ENCODE assay signal across 24 cellular contexts in the genomic region with DNA sequence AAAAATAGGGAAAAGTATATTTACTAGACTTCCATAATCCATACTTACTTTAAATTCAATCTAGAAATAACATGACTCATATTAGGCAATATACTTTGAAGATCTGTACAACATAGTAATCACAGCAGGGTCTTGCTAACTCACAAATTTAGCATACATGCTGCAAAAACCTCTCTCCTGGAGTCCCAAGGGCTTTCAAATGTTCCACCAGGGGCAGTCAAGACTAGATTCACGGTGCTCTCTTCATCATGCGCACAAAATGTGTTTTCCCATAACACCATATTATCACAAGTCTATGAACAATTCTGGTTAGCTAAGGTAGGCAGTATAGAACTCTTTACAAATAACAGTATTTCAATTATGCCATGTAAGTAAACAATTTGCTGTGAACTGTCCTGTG.
"Had no signal": no experiment of that assay in that cellular context is flagged by ENCODE, and none has a peak within 500 bp of the region (broad histone marks: within the 10 kb centered on the region; RNA-seq: fewer than 3 reads in every experiment).

No MANE protein-coding gene starts in this region.

- H3K9me3 Mint-ChIP-seq: activated T-cell treated with anti-CD3 and anti-CD28 coated beads, Interleukin-2, amount 50 U/mL, for 24 hours; activated T-helper 2 cell treated with anti-CD3 and anti-CD28 coated beads, Interferon-gamma antibody, Interleukin-2, Interleukin-4, amounts not matched to agents 10 μg/mL and 5 μg/mL and 100 μg/mL, durations not matched to agents 14 hours and 24 hours and 36 hours; dendritic cell treated with granulocyte-macrophage colony-stimulating factor and Interleukin-4, amounts not matched to agents 40 ng/mL and 50 ng/mL, for 4 days; nephron progenitor cell; stimulated activated naive B cell treated with anti-CD40 and anti-IgM and Interleukin-4, amounts not matched to agents 10 μg/mL and 1 μg/mL and 100 μg/mL, for 72 hours; T-helper 2 cell treated with Interferon-gamma antibody and Interleukin-4, amounts not matched to agents 5 μg/mL and 100 μg/mL, for 36 hours had no signal

- H3K27me3 Mint-ChIP-seq: activated naive CD8-positive, alpha-beta T cell; activated T-cell treated with anti-CD3 and anti-CD28 coated beads, Interleukin-2, amount 50 U/mL, for 24 hours; dendritic cell treated with granulocyte-macrophage colony-stimulating factor and Interleukin-4, amounts not matched to agents 40 ng/mL and 50 ng/mL, for 4 days; stimulated activated naive B cell treated with anti-CD40 and anti-IgM and Interleukin-4, amounts not matched to agents 10 μg/mL and 1 μg/mL and 100 μg/mL, for 72 hours had no signal

- H3K4me3 Mint-ChIP-seq: activated naive CD8-positive, alpha-beta T cell; activated T-cell treated with anti-CD3 and anti-CD28 coated beads, Interleukin-2, amount 50 U/mL, for 24 hours; dendritic cell treated with granulocyte-macrophage colony-stimulating factor and Interleukin-4, amounts not matched to agents 40 ng/mL and 50 ng/mL, for 4 days; nephron progenitor cell; stimulated activated naive B cell treated with anti-CD40 and anti-IgM and Interleukin-4, amounts not matched to agents 10 μg/mL and 1 μg/mL and 100 μg/mL, for 72 hours; T-helper 2 cell treated with Interferon-gamma antibody and Interleukin-4, amounts not matched to agents 5 μg/mL and 100 μg/mL, for 36 hours had no signal

- H3K9me3 ChIP-seq: lower lobe of right lung, mucosa of descending colon, right lobe of liver, transverse colon had no signal

- H3K4me1 Mint-ChIP-seq: nephron progenitor cell; stimulated activated naive B cell treated with anti-CD40 and anti-IgM and Interleukin-4, amounts not matched to agents 10 μg/mL and 1 μg/mL and 100 μg/mL, for 72 hours had no signal

- H3K4me1 ChIP-seq: lower lobe of right lung, parathyroid adenoma, right lobe of liver, transverse colon had no signal

- H3K27ac ChIP-seq: lower lobe of right lung, parathyroid adenoma, right lobe of liver, skin epidermis, transverse colon, WERI-Rb-1 had no signal

- H3K36me3 ChIP-seq: lower lobe of right lung, right lobe of liver, transverse colon had no signal

- H3K4me3 ChIP-seq: lower lobe of right lung, mucosa of descending colon, right lobe of liver, skin epidermis, transverse colon had no signal

- DNase-seq: activated CD4-positive, CD25-positive, alpha-beta regulatory T cell treated with anti-CD3 and anti-CD28 coated beads, Interleukin-2, amount 50 U/mL, for 72 hours; activated CD8-positive, alpha-beta memory T cell treated with anti-CD3 and anti-CD28 coated beads, Interleukin-2, amount 50 U/mL, for 4 hours; activated naive CD4-positive, alpha-beta T cell; activated T-cell treated with anti-CD3 and anti-CD28 coated beads, Interleukin-2, amount 50 U/mL, for 24 hours; effector CD4-positive, alpha-beta T cell; foreskin melanocyte; kidney; lower lobe of right lung; mesendoderm; mucosa of descending colon; nephron progenitor cell; nucleus accumbens; right lobe of liver; stimulated activated CD4-positive, alpha-beta T cell treated with anti-CD3 and anti-CD28 coated beads, Interleukin-2, amount 100 ng/mL, for 48 hours; stimulated activated CD8-positive, alpha-beta memory T cell treated with anti-CD3 and anti-CD28 coated beads, Interleukin-4, amount 100 ng/mL, for 48 hours; stimulated activated naive B cell treated with anti-CD40 and anti-IgM and Interleukin-4, amounts not matched to agents 10 μg/mL and 1 μg/mL and 100 μg/mL, for 72 hours; transverse colon; WERI-Rb-1 had no signal

- H3K79me2 ChIP-seq: parathyroid adenoma had no signal

- H3K9ac ChIP-seq: parathyroid adenoma had no signal

- H2AFZ ChIP-seq: parathyroid adenoma had no signal

- H3K27ac Mint-ChIP-seq: activated naive CD8-positive, alpha-beta T cell; activated T-cell treated with anti-CD3 and anti-CD28 coated beads, Interleukin-2, amount 50 U/mL, for 24 hours; activated T-helper 2 cell treated with anti-CD3 and anti-CD28 coated beads, Interferon-gamma antibody, Interleukin-2, Interleukin-4, amounts not matched to agents 10 μg/mL and 5 μg/mL and 100 μg/mL, durations not matched to agents 14 hours and 24 hours and 36 hours; dendritic cell treated with granulocyte-macrophage colony-stimulating factor and Interleukin-4, amounts not matched to agents 40 ng/mL and 50 ng/mL, for 4 days; nephron progenitor cell; stimulated activated naive B cell treated with anti-CD40 and anti-IgM and Interleukin-4, amounts not matched to agents 10 μg/mL and 1 μg/mL and 100 μg/mL, for 72 hours; T-helper 2 cell treated with Interferon-gamma antibody and Interleukin-4, amounts not matched to agents 5 μg/mL and 100 μg/mL, for 36 hours had no signal

- H3K27me3 ChIP-seq: right lobe of liver, transverse colon had no signal
